30 cellular contexts compared by ENCODE assay signal in the genomic region with DNA sequence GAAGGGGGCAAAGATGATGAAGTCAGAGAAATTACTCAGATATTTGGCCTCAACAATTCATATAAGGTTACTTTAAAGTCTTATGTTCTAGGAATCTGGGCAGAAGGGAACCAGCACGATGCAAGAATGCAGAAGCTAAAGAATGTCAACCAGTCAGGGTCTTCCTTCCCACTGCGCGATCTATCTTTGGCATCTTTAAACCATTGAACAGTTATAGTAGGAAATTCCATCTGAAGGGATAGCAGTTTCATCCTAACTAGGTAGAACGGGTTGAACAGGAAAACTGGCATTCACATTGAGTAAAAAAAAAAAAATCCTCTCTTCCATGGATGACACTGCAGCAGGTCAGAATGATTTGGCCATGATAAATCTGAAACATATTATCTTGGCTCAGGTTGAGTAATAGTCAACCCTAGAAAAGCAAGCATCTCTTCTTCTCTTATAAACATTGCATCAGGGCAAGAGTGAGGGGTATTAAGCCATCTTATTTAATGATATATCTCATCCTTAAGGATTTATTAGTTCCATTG. TPM values are rescaled to one million over a fixed set of nuclear protein-coding genes. Genes with fewer than 3 reads are reported as not detected.
DNase-seq lines count a peak whose midpoint lies in the region; ATAC-seq, FAIRE-seq and TF ChIP-seq lines count a peak whose summit lies in the region.
"Had no signal": no experiment of that assay in that cellular context is flagged by ENCODE, and none has a peak within 500 bp of the region (broad histone marks: within the 10 kb centered on the region; RNA-seq: fewer than 3 reads in every experiment).

No MANE protein-coding gene starts in this region.

- no peak overlapping the region for H3K23ac ChIP-seq in trophoblast cell (ENCODE audit: low read length)

- H3K79me1 ChIP-seq in trophoblast cell (ENCODE audit: low read length), result no peaks in the 10 kb centered on the region

- no peak overlapping the region for H4K12ac ChIP-seq in trophoblast cell (ENCODE audit: low read depth, low read length)

- H3K4ac ChIP-seq in trophoblast cell (ENCODE audit: low read depth, low read length), result no peak overlapping the region

- H3K27ac ChIP-seq in epithelial cell of prostate (peak overlapping the region; percentile 86), esophagus muscularis mucosa (replicated peaks in 1 of 4) (no peak overlapping the region), trophoblast cell (ENCODE audit: low read depth, low read length) (no peak overlapping the region)
- H3K27ac ChIP-seq: BLaER1 had no signal

- no peak for TF ChIP-seq POLR2A in esophagus muscularis mucosa (IDR thresholded peaks at IDR 0.05; ENCODE audit: low read depth)

- no peak overlapping the region for H2BK5ac ChIP-seq in trophoblast cell (ENCODE audit: low read depth, low read length, poor library complexity)

- H3K4me3 ChIP-seq in bronchial epithelial cell (ENCODE audit: low read depth, low read length) (no peak overlapping the region), esophagus muscularis mucosa (no peak overlapping the region), trophoblast cell (ENCODE audit: low read depth, low read length) (no peak overlapping the region)
- H3K4me3 ChIP-seq: BLaER1 had no signal

- H4K8ac ChIP-seq in trophoblast cell (ENCODE audit: low read depth, low read length), result no peak overlapping the region

- no peak for ATAC-seq in SK-N-SH treated with all-trans-retinoic acid at 6 μM for 48 hours

- H2AK5ac ChIP-seq in trophoblast cell (ENCODE audit: low read length), result no peak overlapping the region

- peaks cover 0 to 8% (median 4%) of the 10 kb centered on the region in 4 donors for H3K9me3 ChIP-seq in esophagus muscularis mucosa
- H3K9me3 ChIP-seq in trophoblast cell (ENCODE audit: insufficient read depth, low read depth, low read length), result peaks cover 13% of the 10 kb centered on the region
- H3K9me3 ChIP-seq: BE2C had no signal

- peaks cover under 1 to 2% (median 1%) of the 10 kb centered on the region in 4 donors for H3K4me1 ChIP-seq in esophagus muscularis mucosa
- H3K4me1 ChIP-seq in trophoblast cell (ENCODE audit: control insufficient read depth in 1 of 2, insufficient read depth in 2 of 2, low read length in 2 of 2), result no peaks in the 10 kb centered on the region
- H3K4me1 ChIP-seq: BE2C, BLaER1 had no signal

- H3K14ac ChIP-seq in trophoblast cell (ENCODE audit: low read length), result no peak overlapping the region

- no peak overlapping the region for H4K91ac ChIP-seq in trophoblast cell (ENCODE audit: low read depth, low read length)

- no peak overlapping the region for H2BK12ac ChIP-seq in trophoblast cell (ENCODE audit: low read length)

- intact Hi-C loops in esophagus muscularis mucosa (cut with DNase I), result no loop called here

- no peak for FAIRE-seq in bronchial epithelial cell (lab: Jason Lieb, UNC)
- FAIRE-seq in GM19239 (lab: Jason Lieb, UNC), result no peak
- FAIRE-seq: A204.1, G401.6, GM12891 had no signal

- WGBS in esophagus muscularis mucosa, result 65% methylated on average over 4 of the region's 4 CpGs
- WGBS in trophoblast cell (ENCODE audit: extremely low coverage, insufficient coverage, insufficient read length), result no CpG with 5 or more reads among the region's 4 CpGs

- no peak overlapping the region for H3K4me2 ChIP-seq in trophoblast cell (ENCODE audit: low read length)
- H3K4me2 ChIP-seq: BLaER1 had no signal

- no peaks in the 10 kb centered on the region for H3K27me3 ChIP-seq in bronchial epithelial cell (ENCODE audit: control insufficient read depth, insufficient read depth, low read length)
- H3K27me3 ChIP-seq in esophagus muscularis mucosa, result peaks cover 0 to 24% (median 3%) of the 10 kb centered on the region in 4 donors
- no peaks in the 10 kb centered on the region for H3K27me3 ChIP-seq in trophoblast cell (ENCODE audit: insufficient read depth, low read length)
- H3K27me3 ChIP-seq: BLaER1 had no signal

- no peaks in the 10 kb centered on the region for H3K79me2 ChIP-seq in trophoblast cell (ENCODE audit: control insufficient read depth, insufficient read depth, low read length, poor library complexity)

- no peak overlapping the region for H3K18ac ChIP-seq in trophoblast cell (ENCODE audit: low read length)

- no peaks in the 10 kb centered on the region for H3K36me3 ChIP-seq in bronchial epithelial cell (ENCODE audit: control insufficient read depth, insufficient read depth, low read length)
- no peaks in the 10 kb centered on the region for H3K36me3 ChIP-seq in esophagus muscularis mucosa
- H3K36me3 ChIP-seq in trophoblast cell (ENCODE audit: control insufficient read depth in 1 of 2, insufficient read depth in 2 of 2, low read length in 2 of 2), result no peaks in the 10 kb centered on the region
- H3K36me3 ChIP-seq: BE2C, BLaER1 had no signal

- no peak overlapping the region for H2BK120ac ChIP-seq in trophoblast cell (ENCODE audit: insufficient read depth, low read length, poor library complexity)

- no peak overlapping the region for H3K9ac ChIP-seq in trophoblast cell (ENCODE audit: low read length)
- H3K9ac ChIP-seq: BLaER1 had no signal

- TF ChIP-seq CTCF in bronchial epithelial cell (IDR thresholded peaks at IDR 0.05; ENCODE audit: insufficient read depth, low read length, severe bottlenecking) (no peak), esophagus muscularis mucosa (IDR thresholded peaks at IDR 0.05) (no peak)

- H2AFZ ChIP-seq in trophoblast cell (ENCODE audit: insufficient read depth, low read length, poor library complexity), result no peak overlapping the region

- no peak for TF ChIP-seq EP300 in esophagus muscularis mucosa (IDR thresholded peaks at IDR 0.05)

- DNase-seq in bronchial epithelial cell (ENCODE audit: low read depth), result peak; percentile 80
- DNase-seq in epithelial cell of prostate (ENCODE audit: low read depth, low spot score), result no peak
- DNase-seq in esophagus muscularis mucosa (ENCODE audit: extremely low spot score), result peak; percentile 64
- peak; percentile 84 to 98 for DNase-seq in trophoblast cell
- DNase-seq in NCI-H748 (lab: John Stamatoyannopoulos, UW; ENCODE audit: unreplicated experiment), result no peak
- DNase-seq in GM19239 (ENCODE audit: insufficient read length, low spot score), result no peak
- no peak for DNase-seq in MV-4-11 (lab: John Stamatoyannopoulos, UW)
- DNase-seq: 8988T; ACHN; BE2C; C1 segment of cervical spinal cord; CD4-positive, alpha-beta memory T cell; CD4-positive, CD25-positive, alpha-beta regulatory T cell; CD8-positive, alpha-beta memory T cell; COR-L47; DMS 273 treated with DMSO at 0.1 percent for 48 hours; DMS153; DMS53; DMS79; DND-41; EL had no signal

TF ChIP-seq in SK-N-SH treated with all-trans-retinoic acid at 6 μM for 48 hours, 23 proteins besides CTCF, POLR2A, EP300 and RAD21:
- TF ChIP-seq ZC3H10 (CRISPR knock-in tag; IDR thresholded peaks at IDR 0.05) (no peak), CSDC2 (CRISPR knock-in tag; IDR thresholded peaks at IDR 0.05) (no peak), SNAI2 (CRISPR knock-in tag; IDR thresholded peaks at IDR 0.05) (no peak), TOX (CRISPR knock-in tag; IDR thresholded peaks at IDR 0.05; ENCODE audit: borderline replicate concordance) (no peak), ZNF8 (CRISPR knock-in tag; IDR thresholded peaks at IDR 0.05) (no peak), ZFP30 (CRISPR knock-in tag; IDR thresholded peaks at IDR 0.05) (no peak), TCF4 (CRISPR knock-in tag; IDR thresholded peaks at IDR 0.05; ENCODE audit: borderline replicate concordance) (no peak), ISL1 (CRISPR knock-in tag; IDR thresholded peaks at IDR 0.05) (no peak), ESRRG (CRISPR knock-in tag; IDR thresholded peaks at IDR 0.05) (no peak), ZFP3 (CRISPR knock-in tag; IDR thresholded peaks at IDR 0.05) (no peak), OSR1 (CRISPR knock-in tag; IDR thresholded peaks at IDR 0.05) (no peak)
- TF ChIP-seq, protein P1, sequence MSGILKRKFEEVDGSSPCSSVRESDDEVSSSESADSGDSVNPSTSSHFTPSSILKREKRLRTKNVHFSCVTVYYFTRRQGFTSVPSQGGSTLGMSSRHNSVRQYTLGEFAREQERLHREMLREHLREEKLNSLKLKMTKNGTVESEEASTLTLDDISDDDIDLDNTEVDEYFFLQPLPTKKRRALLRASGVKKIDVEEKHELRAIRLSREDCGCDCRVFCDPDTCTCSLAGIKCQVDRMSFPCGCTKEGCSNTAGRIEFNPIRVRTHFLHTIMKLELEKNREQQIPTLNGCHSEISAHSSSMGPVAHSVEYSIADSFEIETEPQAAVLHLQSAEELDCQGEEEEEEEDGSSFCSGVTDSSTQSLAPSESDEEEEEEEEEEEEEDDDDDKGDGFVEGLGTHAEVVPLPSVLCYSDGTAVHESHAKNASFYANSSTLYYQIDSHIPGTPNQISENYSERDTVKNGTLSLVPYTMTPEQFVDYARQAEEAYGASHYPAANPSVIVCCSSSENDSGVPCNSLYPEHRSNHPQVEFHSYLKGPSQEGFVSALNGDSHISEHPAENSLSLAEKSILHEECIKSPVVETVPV (CRISPR knock-in tag; IDR thresholded peaks at IDR 0.05), result no peak
- TF ChIP-seq, protein P2, sequence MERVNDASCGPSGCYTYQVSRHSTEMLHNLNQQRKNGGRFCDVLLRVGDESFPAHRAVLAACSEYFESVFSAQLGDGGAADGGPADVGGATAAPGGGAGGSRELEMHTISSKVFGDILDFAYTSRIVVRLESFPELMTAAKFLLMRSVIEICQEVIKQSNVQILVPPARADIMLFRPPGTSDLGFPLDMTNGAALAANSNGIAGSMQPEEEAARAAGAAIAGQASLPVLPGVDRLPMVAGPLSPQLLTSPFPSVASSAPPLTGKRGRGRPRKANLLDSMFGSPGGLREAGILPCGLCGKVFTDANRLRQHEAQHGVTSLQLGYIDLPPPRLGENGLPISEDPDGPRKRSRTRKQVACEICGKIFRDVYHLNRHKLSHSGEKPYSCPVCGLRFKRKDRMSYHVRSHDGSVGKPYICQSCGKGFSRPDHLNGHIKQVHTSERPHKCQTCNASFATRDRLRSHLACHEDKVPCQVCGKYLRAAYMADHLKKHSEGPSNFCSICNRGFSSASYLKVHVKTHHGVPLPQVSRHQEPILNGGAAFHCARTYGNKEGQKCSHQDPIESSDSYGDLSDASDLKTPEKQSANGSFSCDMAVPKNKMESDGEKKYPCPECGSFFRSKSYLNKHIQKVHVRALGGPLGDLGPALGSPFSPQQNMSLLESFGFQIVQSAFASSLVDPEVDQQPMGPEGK (CRISPR knock-in tag; IDR thresholded peaks at IDR 0.05; ENCODE audit: borderline replicate concordance), result no peak

RNA-seq across cellular contexts. Expression of a gene that starts 6.3 kb away (rescaled TPM):
- total RNA-seq in bronchial epithelial cell (4.7 and 7.6 TPM in 2 replicates), esophagus muscularis mucosa (not detected)
- not detected in 2 replicates for polyA plus RNA-seq in trophoblast cell (2013)
- total RNA-seq: A673; CD4-positive, alpha-beta memory T cell; CD4-positive, CD25-positive, alpha-beta regulatory T cell; CD8-positive, alpha-beta memory T cell; Daoy had no signal
- polyA plus RNA-seq: AG04450; CD14-positive monocyte; CD4-positive, alpha-beta memory T cell; CD4-positive, CD25-positive, alpha-beta regulatory T cell; CD8-positive, alpha-beta memory T cell had no signal

RNA-seq across cellular contexts. Expression of a gene that starts 10.0 kb away (rescaled TPM):
- total RNA-seq in bronchial epithelial cell (not detected in 2 replicates), esophagus muscularis mucosa (not detected)
- polyA plus RNA-seq in trophoblast cell (2013), result not detected in 2 replicates
- total RNA-seq: A673; CD4-positive, alpha-beta memory T cell; CD4-positive, CD25-positive, alpha-beta regulatory T cell; CD8-positive, alpha-beta memory T cell; Daoy had no signal
- polyA plus RNA-seq: AG04450; CD14-positive monocyte; CD4-positive, alpha-beta memory T cell; CD4-positive, CD25-positive, alpha-beta regulatory T cell; CD8-positive, alpha-beta memory T cell had no signal

RNA-seq across cellular contexts. Expression of a gene that starts 46.0 kb away (rescaled TPM):
- total RNA-seq in bronchial epithelial cell (not detected in 2 replicates), esophagus muscularis mucosa (not detected)
- polyA plus RNA-seq in trophoblast cell (2013), result not detected in 2 replicates
- total RNA-seq: A673; CD4-positive, alpha-beta memory T cell; CD4-positive, CD25-positive, alpha-beta regulatory T cell; CD8-positive, alpha-beta memory T cell; Daoy had no signal
- polyA plus RNA-seq: AG04450; CD14-positive monocyte; CD4-positive, alpha-beta memory T cell; CD4-positive, CD25-positive, alpha-beta regulatory T cell; CD8-positive, alpha-beta memory T cell had no signal

RNA-seq across cellular contexts. Expression of a gene that starts 59.7 kb away (rescaled TPM):
- total RNA-seq in bronchial epithelial cell, result 0.38 and 0.79 TPM in 2 replicates
- total RNA-seq in esophagus muscularis mucosa, result not detected
- polyA plus RNA-seq in trophoblast cell (2013), result not detected in 2 replicates
- total RNA-seq: A673; CD4-positive, alpha-beta memory T cell; CD4-positive, CD25-positive, alpha-beta regulatory T cell; CD8-positive, alpha-beta memory T cell; Daoy had no signal
- polyA plus RNA-seq: AG04450; CD14-positive monocyte; CD4-positive, alpha-beta memory T cell; CD4-positive, CD25-positive, alpha-beta regulatory T cell; CD8-positive, alpha-beta memory T cell had no signal

Comparison
In these comparisons a context has a peak if more than half of its experiments do, and no peak if none do; other contexts are left out.
1. DNase-seq: peak in bronchial epithelial cell (single experiment), esophagus muscularis mucosa (single experiment) and trophoblast cell (2 of 2); none in epithelial cell of prostate (single experiment), NCI-H748 (single experiment), GM19239 (single experiment) and MV-4-11 (single experiment).